Comparison of ENCODE assay signal across 23 cellular contexts in genomic region chr7:158049271-158049670, GRCh38.
DNase-seq lines count a peak whose midpoint lies in the region; FAIRE-seq and TF ChIP-seq lines count a peak whose summit lies in the region.
"Had no signal": no experiment of that assay in that cellular context is flagged by ENCODE, and none has a peak within 500 bp of the region (broad histone marks: within the 10 kb centered on the region; RNA-seq: fewer than 3 reads in every experiment).

No MANE protein-coding gene starts in this region.

- H3K36me3 ChIP-seq in kidney (ENCODE audit: control insufficient read depth in 1 of 2, insufficient read depth in 2 of 2, low read length in 2 of 2) (no peaks in the 10 kb centered on the region), spleen (no peaks in the 10 kb centered on the region)
- H3K36me3 ChIP-seq: BLaER1 had no signal

- WGBS in spleen, 5 donors, result 82 to 91% (median 85%) methylated on average over 8 of the region's 8 CpGs

- peak; percentile 17 for DNase-seq in activated effector memory CD4-positive, alpha-beta T cell treated with anti-CD3 and anti-CD28 coated beads, Interleukin-2, amount 50 U/mL, for 16 hours
- DNase-seq in activated effector memory CD4-positive, alpha-beta T cell treated with Interleukin-2 at 50 U/mL for 16 hours, result no peak
- peak; percentile 20 for DNase-seq in kidney
- DNase-seq in posterior vena cava (ENCODE audit: low spot score), result peak; percentile 32
- DNase-seq in spleen, result peak; percentile 30
- no peak for DNase-seq in epidermal melanocyte (ENCODE audit: insufficient read length, low spot score)
- DNase-seq in NCI-H1417 treated with DMSO at 0.1 percent for 48 hours (lab: John Stamatoyannopoulos, UW), result no peak
- no peak for DNase-seq in NCI-H526 (lab: John Stamatoyannopoulos, UW)
- DNase-seq: CD4-positive, alpha-beta T cell; CD8-positive, alpha-beta memory T cell; DMS 273 treated with DMSO at 0.1 percent for 48 hours; DMS79; EL; GDM1; H9 had no signal

- no peak overlapping the region for H3K9ac ChIP-seq in kidney (ENCODE audit: low read length in 2 of 2)
- H3K9ac ChIP-seq: BLaER1 had no signal

- H3K4me3 ChIP-seq in kidney (ENCODE audit: low read length in 2 of 2) (no peak overlapping the region), spleen (no peak overlapping the region)
- H3K4me3 ChIP-seq: BLaER1, GM12878, GM23338 had no signal

- intact Hi-C loops in kidney (cut with DNase I) (no loop called here), posterior vena cava (cut with DNase I) (no loop called here), spleen (cut with DNase I; ENCODE audit: low total_unique reads) (no loop called here)

- no peaks in the 10 kb centered on the region for H3K4me1 ChIP-seq in kidney (ENCODE audit: control insufficient read depth in 1 of 2, insufficient read depth in 1 of 2, low read depth in 1 of 2, low read length in 2 of 2)
- no peaks in the 10 kb centered on the region for H3K4me1 ChIP-seq in spleen

- H3K9me3 ChIP-seq in kidney (ENCODE audit: control insufficient read depth in 1 of 2, low read length in 2 of 2), result no peaks in the 10 kb centered on the region
- H3K9me3 ChIP-seq in spleen, result no peaks in the 10 kb centered on the region
- H3K9me3 ChIP-seq: BLaER1 had no signal

- no peak for TF ChIP-seq CTCF in kidney (IDR thresholded peaks at IDR 0.05; ENCODE audit: borderline replicate concordance, extremely low read depth, insufficient read depth)
- TF ChIP-seq CTCF in spleen (IDR thresholded peaks at IDR 0.05 in 8 of 11, conservative IDR thresholded peaks at IDR 0.05 in 3 of 11), result no peak

- FAIRE-seq in kidney (lab: Jason Lieb, UNC), result no peak
- FAIRE-seq: A204.1, D721Med, GM12878, GM19239 had no signal

- no peak for TF ChIP-seq POLR2A in spleen (IDR thresholded peaks at IDR 0.05)

- peaks cover 0 to 25% (median 0%) of the 10 kb centered on the region in 7 donors for H3K27me3 ChIP-seq in spleen (replicated peaks in 1 of 7)
- H3K27me3 ChIP-seq: BLaER1 had no signal

- H3K27ac ChIP-seq in kidney (ENCODE audit: low read depth in 2 of 2, low read length in 2 of 2), result no peak overlapping the region
- H3K27ac ChIP-seq in spleen, result no peak overlapping the region
- H3K27ac ChIP-seq: 22Rv1, BLaER1, C4-2B had no signal

Comparison
In these comparisons a context has a peak if more than half of its experiments do, and no peak if none do; other contexts are left out.
1. DNase-seq: peak in activated effector memory CD4-positive, alpha-beta T cell treated with anti-CD3 and anti-CD28 coated beads, Interleukin-2, amount 50 U/mL, for 16 hours (single experiment), kidney (single experiment), posterior vena cava (single experiment) and spleen (single experiment); none in activated effector memory CD4-positive, alpha-beta T cell treated with Interleukin-2 at 50 U/mL for 16 hours (single experiment), epidermal melanocyte (single experiment), NCI-H1417 treated with DMSO at 0.1 percent for 48 hours (single experiment) and NCI-H526 (0 of 2).